ENCODE assay signal across 9 cellular contexts in the genomic region with DNA sequence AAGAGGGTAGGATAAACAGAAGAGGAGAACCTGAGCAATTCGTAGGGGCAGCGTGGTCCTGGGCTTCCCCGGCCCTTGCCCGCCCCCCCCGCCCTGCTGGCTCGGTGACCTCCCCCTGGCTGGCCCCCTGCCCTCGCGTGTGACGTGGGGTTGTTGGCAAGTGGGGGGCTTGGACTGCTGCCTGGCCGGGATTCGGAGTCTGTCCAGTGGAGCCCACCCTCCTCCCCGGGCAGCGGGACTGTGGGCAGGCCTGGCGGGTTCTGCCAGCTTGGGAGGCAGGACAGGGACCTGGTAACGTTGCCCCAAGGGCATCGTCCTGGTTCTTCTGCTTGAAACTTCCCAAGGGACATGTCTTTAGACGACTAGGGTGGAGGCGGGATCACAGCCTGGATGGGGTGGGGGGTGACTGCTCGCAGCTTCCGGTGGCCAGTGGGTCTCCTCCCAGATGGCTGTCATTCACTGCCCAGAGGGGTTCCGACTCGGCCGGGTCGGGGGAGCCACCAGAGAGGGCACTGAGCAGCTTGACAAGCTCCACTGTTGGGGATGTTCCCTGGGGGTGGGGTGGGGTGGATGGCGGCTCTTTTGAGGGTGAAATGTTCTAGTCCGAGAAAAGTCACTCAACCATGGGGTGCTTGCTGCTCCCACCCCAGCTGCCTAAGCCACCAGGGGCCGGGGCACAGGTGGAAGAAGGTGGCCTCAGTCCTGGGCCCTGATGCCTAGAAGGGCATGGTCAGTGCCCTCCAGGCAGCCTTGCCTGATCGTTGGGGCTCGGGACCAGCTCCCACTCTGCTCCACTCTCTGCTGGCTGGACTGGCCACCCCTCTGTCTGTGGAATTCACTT. TPM values are rescaled to one million over a fixed set of nuclear protein-coding genes. Genes with fewer than 3 reads are reported as not detected.
A peak's percentile ranks its signal among the peaks of the same experiment; 100 is the strongest.
DNase-seq lines count a peak whose midpoint lies in the region; FAIRE-seq and TF ChIP-seq lines count a peak whose summit lies in the region.
"Had no signal": no experiment of that assay in that cellular context is flagged by ENCODE, and none has a peak within 500 bp of the region (broad histone marks: within the 10 kb centered on the region; RNA-seq: fewer than 3 reads in every experiment).

No MANE protein-coding gene starts in this region.

- no peaks in the 10 kb centered on the region; the same call in 1 of the 2 replicates for H3K27me3 ChIP-seq in iPS DF 6.9 (ENCODE audit: control insufficient read depth, insufficient read depth, low read length)
- peaks cover 0 to 18% (median 0%) of the 10 kb centered on the region in 7 donors for H3K27me3 ChIP-seq in spleen (replicated peaks in 1 of 7)
- H3K27me3 ChIP-seq in small intestine (ENCODE audit: control insufficient read depth in 2 of 2, insufficient read depth in 2 of 2, low read length in 2 of 2), result no peaks in the 10 kb centered on the region

- no peak overlapping the region for H3K4me3 ChIP-seq in HEK293 (ENCODE audit: low read depth, low read length)
- H3K4me3 ChIP-seq in iPS DF 6.9 (ENCODE audit: low read length), result peak overlapping the region; percentile 28; the same call in 1 of the 2 replicates
- peak overlapping the region in 6 of 8 donors; percentile 34 to 76 (median 50) for H3K4me3 ChIP-seq in spleen
- H3K4me3 ChIP-seq in small intestine (ENCODE audit: low read depth in 1 of 2, low read length in 2 of 2), result peak overlapping the region in 1 of 2 donors; percentile 72

- POLR2A ChIA-PET in HEK293 (lab: Yijun Ruan, JAX), result interaction anchor here (0.6 kb wide), 1 partner anchor 1551 kb away, joined by 4 read pairs; no protein-coding TSS in a partner anchor

- no peaks in the 10 kb centered on the region for H3K4me1 ChIP-seq in HEK293 (ENCODE audit: control insufficient read depth, insufficient read depth, low read length)
- H3K4me1 ChIP-seq in iPS DF 6.9 (ENCODE audit: control insufficient read depth, insufficient read depth, low read length), result peaks cover 10% of the 10 kb centered on the region
- peaks cover 7 to 41% (median 30%) of the 10 kb centered on the region in 6 donors for H3K4me1 ChIP-seq in spleen
- H3K4me1 ChIP-seq in small intestine (ENCODE audit: control insufficient read depth in 2 of 2, insufficient read depth in 1 of 2, low read depth in 1 of 2, low read length in 1 of 2), result peaks cover 0 to 2% of the 10 kb centered on the region in 2 donors

- intact Hi-C loops in spleen (cut with DNase I; ENCODE audit: low total_unique reads), result loop anchor here (10.0 kb wide), 2 partner anchors 212 to 412 kb away; no protein-coding TSS in a partner anchor

- H3K9me3 ChIP-seq in HEK293 (ENCODE audit: control insufficient read depth, insufficient read depth, low read depth, low read length) (no peaks in the 10 kb centered on the region), iPS DF 6.9 (ENCODE audit: control insufficient read depth, insufficient read depth, low read length) (no peaks in the 10 kb centered on the region), spleen (no peaks in the 10 kb centered on the region), small intestine (ENCODE audit: control insufficient read depth, low read depth) (no peaks in the 10 kb centered on the region)

- TF ChIP-seq POLR2A in spleen (IDR thresholded peaks at IDR 0.05), result no peak

- H3K4me1 Mint-ChIP-seq in activated naive CD8-positive, alpha-beta T cell (ENCODE audit: low read depth), result peaks cover 11% of the 10 kb centered on the region

- no peak for DNase-seq in iPS DF 6.9 (ENCODE audit: low read depth, low spot score)
- peak; percentile 83 for DNase-seq in spleen
- DNase-seq in small intestine, result no peak
- DNase-seq in GDM1 (lab: John Stamatoyannopoulos, UW), result no peak
- no peak for DNase-seq in DMS114 treated with DMSO at 0.1 percent for 48 hours (lab: John Stamatoyannopoulos, UW; ENCODE audit: unreplicated experiment)
- DNase-seq in effector CD4-positive, alpha-beta T cell, result no peak

- H3K9me3 Mint-ChIP-seq in activated naive CD8-positive, alpha-beta T cell (ENCODE audit: low read depth), result no peaks in the 10 kb centered on the region

- CTCF ChIA-PET in HEK293 (lab: Yijun Ruan, JAX), result interaction anchor here (0.6 to 0.8 kb wide), 3 partner anchors 10 to 884 kb away, joined by 3 read pairs; no protein-coding TSS in a partner anchor

- WGBS in iPS DF 6.9 (ENCODE audit: insufficient coverage, insufficient read length), result no CpG with 5 or more reads among the region's 29 CpGs
- WGBS in spleen, 5 donors, result 57 to 91% (median 74%) methylated on average over 19 to 29 of the region's 29 CpGs
- 59 to 78% (median 71%) methylated on average over 24 to 29 of the region's 29 CpGs for WGBS in small intestine, 3 donors

- peak overlapping the region; percentile 66 for H3K4me3 Mint-ChIP-seq in activated naive CD8-positive, alpha-beta T cell

- peak overlapping the region; percentile 61 for H3K27ac Mint-ChIP-seq in activated naive CD8-positive, alpha-beta T cell

- no peak for FAIRE-seq in small intestine (lab: Jason Lieb, UNC)
- FAIRE-seq: endometrium had no signal

- no peak for TF ChIP-seq CTCF in HEK293 (tag by site-specific recombination; IDR thresholded peaks at IDR 0.05)
- no peak for TF ChIP-seq CTCF in spleen (IDR thresholded peaks at IDR 0.05 in 8 of 11, conservative IDR thresholded peaks at IDR 0.05 in 3 of 11)

- H3K27me3 Mint-ChIP-seq in activated naive CD8-positive, alpha-beta T cell, result no peaks in the 10 kb centered on the region

- H3K36me3 ChIP-seq in HEK293 (ENCODE audit: control insufficient read depth in 2 of 2, insufficient read depth in 1 of 2, low read length in 2 of 2) (no peaks in the 10 kb centered on the region), iPS DF 6.9 (ENCODE audit: control insufficient read depth, insufficient read depth, low read length) (no peaks in the 10 kb centered on the region), spleen (no peaks in the 10 kb centered on the region), small intestine (ENCODE audit: control insufficient read depth in 2 of 2, insufficient read depth in 2 of 2, low read length in 2 of 2) (no peaks in the 10 kb centered on the region)

- no peaks in the 10 kb centered on the region for H3K36me3 Mint-ChIP-seq in activated naive CD8-positive, alpha-beta T cell

- H3K27ac ChIP-seq in HEK293 (ENCODE audit: extremely low read depth, low read depth, low read length) (peak overlapping the region; percentile 79; the same call in 1 of the 2 replicates), iPS DF 6.9 (ENCODE audit: low read length) (no peak overlapping the region), spleen (peak overlapping the region in 7 of 8 donors; percentile 79 to 88 (median 85)), small intestine (ENCODE audit: low read depth in 1 of 2, low read length in 1 of 2) (peak overlapping the region in 1 of 2 donors; percentile 83)

TF ChIP-seq in HEK293, 187 proteins besides CTCF, POLR2A, EP300 and RAD21:
- TF ChIP-seq, protein P1, sequence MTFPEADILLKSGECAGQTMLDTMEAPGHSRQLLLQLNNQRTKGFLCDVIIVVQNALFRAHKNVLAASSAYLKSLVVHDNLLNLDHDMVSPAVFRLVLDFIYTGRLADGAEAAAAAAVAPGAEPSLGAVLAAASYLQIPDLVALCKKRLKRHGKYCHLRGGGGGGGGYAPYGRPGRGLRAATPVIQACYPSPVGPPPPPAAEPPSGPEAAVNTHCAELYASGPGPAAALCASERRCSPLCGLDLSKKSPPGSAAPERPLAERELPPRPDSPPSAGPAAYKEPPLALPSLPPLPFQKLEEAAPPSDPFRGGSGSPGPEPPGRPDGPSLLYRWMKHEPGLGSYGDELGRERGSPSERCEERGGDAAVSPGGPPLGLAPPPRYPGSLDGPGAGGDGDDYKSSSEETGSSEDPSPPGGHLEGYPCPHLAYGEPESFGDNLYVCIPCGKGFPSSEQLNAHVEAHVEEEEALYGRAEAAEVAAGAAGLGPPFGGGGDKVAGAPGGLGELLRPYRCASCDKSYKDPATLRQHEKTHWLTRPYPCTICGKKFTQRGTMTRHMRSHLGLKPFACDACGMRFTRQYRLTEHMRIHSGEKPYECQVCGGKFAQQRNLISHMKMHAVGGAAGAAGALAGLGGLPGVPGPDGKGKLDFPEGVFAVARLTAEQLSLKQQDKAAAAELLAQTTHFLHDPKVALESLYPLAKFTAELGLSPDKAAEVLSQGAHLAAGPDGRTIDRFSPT (tag by site-specific recombination; IDR thresholded peaks at IDR 0.05), result 0 out of 2 replicates have a peak, but pooled peaks have one; percentile 11
- no peak for TF ChIP-seq ZBTB48 (tag by site-specific recombination; IDR thresholded peaks at IDR 0.05)

RNA-seq across cellular contexts. Expression of a gene that starts 4.2 kb away (rescaled TPM):
- 10 to 100 TPM; 52.2 to 99.5 (median 66.7) TPM for total RNA-seq in spleen
- 10 to 100 TPM in 1 of 3 donors, 1 to 10 TPM in 2; 7.2 to 24.7 (median 9.2) TPM for polyA plus RNA-seq in spleen
- 10 to 100 TPM in 1 of 3 donors, 1 to 10 TPM in 2; 4.0 to 20.7 (median 6.5) TPM for polyA plus RNA-seq in small intestine
